Comparison of ENCODE assay signal across 9 cellular contexts in the genomic region with DNA sequence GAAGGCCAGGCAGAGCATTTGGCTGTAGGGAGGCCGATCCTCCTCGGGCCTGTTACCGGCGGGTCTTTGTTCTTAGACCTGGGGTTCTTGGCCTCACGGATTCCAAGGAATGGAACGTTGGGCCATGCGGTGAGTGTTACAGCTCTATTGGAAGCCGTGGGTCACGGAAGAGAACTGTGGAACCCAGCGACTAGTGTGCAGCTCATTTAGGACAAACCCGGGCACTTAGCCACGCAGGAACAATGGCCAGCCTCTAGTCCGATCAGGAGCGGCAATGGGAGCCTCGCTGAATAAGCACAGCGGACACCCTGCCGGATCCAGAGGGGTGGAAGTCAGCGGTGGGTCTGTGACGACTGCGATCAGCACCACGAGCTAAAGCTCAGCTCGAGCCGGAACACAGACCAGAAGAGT. TPM values are rescaled to one million over a fixed set of nuclear protein-coding genes. Genes with fewer than 3 reads are reported as not detected.
A peak's percentile ranks its signal among the peaks of the same experiment; 100 is the strongest.
DNase-seq lines count a peak whose midpoint lies in the region; ATAC-seq, FAIRE-seq and TF ChIP-seq lines count a peak whose summit lies in the region.
"Had no signal": no experiment of that assay in that cellular context is flagged by ENCODE, and none has a peak within 500 bp of the region (broad histone marks: within the 10 kb centered on the region; RNA-seq: fewer than 3 reads in every experiment).

No MANE protein-coding gene starts in this region.

- DNase-seq in Right ventricle myocardium inferior (ENCODE audit: missing footprints): peak; percentile 44
- DNase-seq in left cardiac atrium: no peak
- DNase-seq in foreskin keratinocyte: no peak
- DNase-seq in pancreas: peak in 2 of 6 donors; percentile 65
- no peak for DNase-seq in upper lobe of right lung
- no peak for DNase-seq in cerebellum (ENCODE audit: low spot score)
- DNase-seq in AG20443 (ENCODE audit: low spot score): no peak
- DNase-seq: SW 1271 had no signal

- intact Hi-C loops in Right ventricle myocardium inferior (cut with DNase I): loop anchor here (2.0 kb wide), 1 partner anchor 45 kb away; no protein-coding TSS in a partner anchor
- intact Hi-C loops in left cardiac atrium (cut with DNase I): loop anchor here (10.0 kb wide), 2 partner anchors 131 to 191 kb away; partner anchors contain the start of gene DUSP1 (in 2 of the 2)
- intact Hi-C loops in pancreas (cut with DNase I): loop anchor here in 1 of 3 donors (10.0 kb wide), 1 partner anchor 131 kb away; the partner anchor contains the start of gene DUSP1
- intact Hi-C loops in upper lobe of right lung (cut with DNase I): loop anchor here (10.0 kb wide), 1 partner anchor 131 kb away; the partner anchor contains the start of gene DUSP1

- no peaks in the 10 kb centered on the region for H3K9me3 ChIP-seq in pancreas
- H3K9me3 ChIP-seq in upper lobe of right lung: no peaks in the 10 kb centered on the region

- no peak for FAIRE-seq in pancreas (lab: Jason Lieb, UNC)

- ATAC-seq in Right ventricle myocardium inferior (no peak), left cardiac atrium (no peak), foreskin keratinocyte (no peak), pancreas (no peak), upper lobe of right lung (no peak), GM21515 (IDR thresholded peaks at IDR 0.05; ENCODE audit: unreplicated experiment) (no peak)

- TF ChIP-seq CTCF in foreskin keratinocyte (conservative IDR thresholded peaks at IDR 0.05) (no peak), pancreas (IDR thresholded peaks at IDR 0.05) (no peak), upper lobe of right lung (IDR thresholded peaks at IDR 0.05) (no peak)

- H3K36me3 ChIP-seq in pancreas (no peaks in the 10 kb centered on the region), upper lobe of right lung (peaks cover 9% of the 10 kb centered on the region)

- H3K27me3 ChIP-seq in foreskin keratinocyte (no peaks in the 10 kb centered on the region), pancreas (no peaks in the 10 kb centered on the region), upper lobe of right lung (no peaks in the 10 kb centered on the region)

- 80 to 82% methylated on average over 23 of the region's 23 CpGs for WGBS in pancreas, 2 donors

- H3K27ac ChIP-seq in foreskin keratinocyte: peak overlapping the region; percentile 89
- peak overlapping the region; percentile 99 to 100 (median 99) for H3K27ac ChIP-seq in pancreas
- peak overlapping the region; percentile 91 for H3K27ac ChIP-seq in upper lobe of right lung

- H3K4me3 ChIP-seq in pancreas: no peak overlapping the region
- H3K4me3 ChIP-seq in upper lobe of right lung: no peak overlapping the region

- peaks cover 23% of the 10 kb centered on the region for H3K4me1 ChIP-seq in foreskin keratinocyte
- peaks cover 29 to 50% (median 45%) of the 10 kb centered on the region in 3 donors for H3K4me1 ChIP-seq in pancreas
- peaks cover 52% of the 10 kb centered on the region for H3K4me1 ChIP-seq in upper lobe of right lung

RNA-seq across cellular contexts. Expression of gene RPL26L1, which starts 53.9 kb away (rescaled TPM):
- total RNA-seq in Right ventricle myocardium inferior (23.9 TPM), left cardiac atrium (10 to 100 TPM; 22.4 to 22.6 TPM), foreskin keratinocyte (71.0 and 80.3 TPM in 2 replicates), pancreas (10 to 100 TPM in 3 of 6 donors, 1 to 10 TPM in 3; 6.2 to 13.7 (median 10.1) TPM), upper lobe of right lung (26.4 TPM), cerebellum (19.5 TPM)
- polyA plus RNA-seq in foreskin keratinocyte (101 and 110 TPM in 2 replicates), pancreas (10 to 100 TPM; 19.3 to 29.5 TPM)
